8 cellular contexts compared by ENCODE assay signal in genomic region chr4:147567276-147567675, GRCh38.
"Had no signal": no experiment of that assay in that cellular context is flagged by ENCODE, and none has a peak within 500 bp of the region (broad histone marks: within the 10 kb centered on the region; RNA-seq: fewer than 3 reads in every experiment).

No MANE protein-coding gene starts in this region.

- H3K4me3 ChIP-seq: GM12878 had no signal

- DNase-seq: GDM1, GF-D8 had no signal

- FAIRE-seq: G401.6, GM12878, GM12891, GM12892, GM18507, GM19239 had no signal

- ATAC-seq: GM12878 had no signal
